ENCODE assay signal across 11 cellular contexts in the genomic region with DNA sequence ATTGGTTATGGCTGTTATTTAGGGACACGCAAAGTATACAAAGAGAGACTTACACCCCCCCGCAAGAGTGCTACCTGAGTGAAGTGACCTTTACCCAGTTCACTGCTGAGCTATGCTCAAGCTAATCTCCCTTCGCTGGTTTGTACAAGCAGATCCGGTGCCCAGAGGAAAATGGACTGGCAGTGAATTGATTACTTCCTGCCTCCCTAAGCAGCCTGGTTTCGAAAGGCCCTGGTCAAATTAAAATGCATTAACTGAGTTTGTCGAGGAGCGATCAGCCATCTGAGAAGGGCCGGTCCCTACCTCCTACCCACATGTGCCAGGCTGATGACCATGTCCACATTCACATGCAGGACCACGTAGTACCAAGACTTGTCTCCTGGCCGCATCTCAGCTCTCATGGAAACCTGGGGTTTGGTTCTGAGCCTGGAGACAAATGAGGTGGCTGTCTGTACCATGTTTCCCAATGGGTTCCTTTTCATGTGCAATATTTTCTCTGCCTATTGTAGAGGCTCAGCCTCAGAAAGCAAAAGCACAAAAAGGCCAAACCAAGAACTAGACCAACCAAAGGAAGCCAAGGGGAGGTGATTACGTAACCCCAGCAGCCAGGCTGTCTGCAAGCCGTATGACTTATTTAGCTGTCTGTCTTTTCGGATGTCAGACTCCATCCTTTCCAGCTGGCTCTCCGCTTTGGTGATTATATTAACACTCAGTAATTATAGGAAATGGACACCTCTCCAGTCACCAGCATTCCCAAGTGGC.
DNase-seq lines count a peak whose midpoint lies in the region; ATAC-seq and TF ChIP-seq lines count a peak whose summit lies in the region.
"Had no signal": no experiment of that assay in that cellular context is flagged by ENCODE, and none has a peak within 500 bp of the region (broad histone marks: within the 10 kb centered on the region; RNA-seq: fewer than 3 reads in every experiment).

No MANE protein-coding gene starts in this region.

- H3K9me3 Mint-ChIP-seq in activated CD8-positive, alpha-beta T cell treated with anti-CD3 and anti-CD28 coated beads, Interleukin-2, amount 10 ng/mL, durations not matched to agents 7 days and 5 days (ENCODE audit: insufficient read depth), result no peaks in the 10 kb centered on the region
- H3K9me3 Mint-ChIP-seq: activated T-cell treated with anti-CD3 and anti-CD28 coated beads, Interleukin-2, amount 50 U/mL, for 72 hours had no signal

- no peaks in the 10 kb centered on the region for H3K27me3 Mint-ChIP-seq in activated CD8-positive, alpha-beta T cell treated with anti-CD3 and anti-CD28 coated beads, Interleukin-2, amount 10 ng/mL, durations not matched to agents 7 days and 5 days (ENCODE audit: low read depth)
- H3K27me3 Mint-ChIP-seq: T-helper 17 cell had no signal

- TF ChIP-seq CTCF in NB4 (IDR thresholded peaks at IDR 0.05; ENCODE audit: low read depth, low read length), result no peak

- DNase-seq in COR-L47 (lab: John Stamatoyannopoulos, UW) (peak; percentile 52), NB4 (ENCODE audit: low read depth) (peak; percentile 78), lung microvascular endothelial cell (ENCODE audit: low read depth in 2 of 2) (peak; percentile 8 to 85)
- peak; percentile 53 for DNase-seq in activated CD8-positive, alpha-beta T cell treated with anti-CD3 and anti-CD28 coated beads, Interleukin-2, amount 10 ng/mL, durations not matched to agents 7 days and 5 days
- no peak for DNase-seq in NK-92 treated with Interleukin-12 subunit alpha and Interleukin-12 subunit beta, amount 100 ng/mL, for 24 hours (lab: John Stamatoyannopoulos, UW)
- DNase-seq: activated T-cell treated with anti-CD3 and anti-CD28 coated beads, Interleukin-2, amount 50 U/mL, for 72 hours; effector CD8-positive, alpha-beta T cell; retina; T-helper 17 cell had no signal

- H3K4me3 ChIP-seq in NB4 (ENCODE audit: low read depth, low read length), result no peak overlapping the region

- peak; percentile 25 for ATAC-seq in activated CD8-positive, alpha-beta T cell treated with anti-CD3 and anti-CD28 coated beads, Interleukin-2, amount 10 ng/mL, durations not matched to agents 7 days and 5 days
- no peak for ATAC-seq in GM21367 (IDR thresholded peaks at IDR 0.05; ENCODE audit: unreplicated experiment)
- no peak for ATAC-seq in GM19455 (IDR thresholded peaks at IDR 0.05; ENCODE audit: unreplicated experiment)
- ATAC-seq: activated T-cell treated with anti-CD3 and anti-CD28 coated beads, Interleukin-2, amount 50 U/mL, for 72 hours; T-helper 17 cell had no signal

- peaks cover 3% of the 10 kb centered on the region for H3K36me3 Mint-ChIP-seq in activated CD8-positive, alpha-beta T cell treated with anti-CD3 and anti-CD28 coated beads, Interleukin-2, amount 10 ng/mL, durations not matched to agents 7 days and 5 days (ENCODE audit: low read depth)

- CTCF ChIA-PET in activated CD8-positive, alpha-beta T cell treated with anti-CD3 and anti-CD28 coated beads, Interleukin-2, amount 10 ng/mL, durations not matched to agents 7 days and 5 days (lab: Charles Lee), result interaction anchor here (1.1 to 9.9 kb wide), 14 partner anchors 9 to 275 kb away, joined by 3 to 182 read pairs (median 17); a partner anchor contains a TSS

- TF ChIP-seq POLR2A in NB4 (IDR thresholded peaks at IDR 0.05; ENCODE audit: extremely low read depth, insufficient read length), result no peak

- no peak overlapping the region for H3K4me3 Mint-ChIP-seq in activated CD8-positive, alpha-beta T cell treated with anti-CD3 and anti-CD28 coated beads, Interleukin-2, amount 10 ng/mL, durations not matched to agents 7 days and 5 days
- H3K4me3 Mint-ChIP-seq: activated T-cell treated with anti-CD3 and anti-CD28 coated beads, Interleukin-2, amount 50 U/mL, for 72 hours; T-helper 17 cell had no signal

- no peak overlapping the region for H3K27ac Mint-ChIP-seq in activated CD8-positive, alpha-beta T cell treated with anti-CD3 and anti-CD28 coated beads, Interleukin-2, amount 10 ng/mL, durations not matched to agents 7 days and 5 days
- H3K27ac Mint-ChIP-seq: activated T-cell treated with anti-CD3 and anti-CD28 coated beads, Interleukin-2, amount 50 U/mL, for 72 hours had no signal

- peaks cover 69% of the 10 kb centered on the region for H3K4me1 Mint-ChIP-seq in activated CD8-positive, alpha-beta T cell treated with anti-CD3 and anti-CD28 coated beads, Interleukin-2, amount 10 ng/mL, durations not matched to agents 7 days and 5 days (ENCODE audit: low read depth)

- POLR2A ChIA-PET in activated CD8-positive, alpha-beta T cell treated with anti-CD3 and anti-CD28 coated beads, Interleukin-2, amount 10 ng/mL, durations not matched to agents 7 days and 5 days (lab: Charles Lee), result interaction anchor here (1.0 to 3.3 kb wide), 5 partner anchors 12 to 222 kb away, joined by 3 to 43 read pairs (median 3); a partner anchor contains a TSS
